ENCODE assay signal across 24 cellular contexts in the genomic region with DNA sequence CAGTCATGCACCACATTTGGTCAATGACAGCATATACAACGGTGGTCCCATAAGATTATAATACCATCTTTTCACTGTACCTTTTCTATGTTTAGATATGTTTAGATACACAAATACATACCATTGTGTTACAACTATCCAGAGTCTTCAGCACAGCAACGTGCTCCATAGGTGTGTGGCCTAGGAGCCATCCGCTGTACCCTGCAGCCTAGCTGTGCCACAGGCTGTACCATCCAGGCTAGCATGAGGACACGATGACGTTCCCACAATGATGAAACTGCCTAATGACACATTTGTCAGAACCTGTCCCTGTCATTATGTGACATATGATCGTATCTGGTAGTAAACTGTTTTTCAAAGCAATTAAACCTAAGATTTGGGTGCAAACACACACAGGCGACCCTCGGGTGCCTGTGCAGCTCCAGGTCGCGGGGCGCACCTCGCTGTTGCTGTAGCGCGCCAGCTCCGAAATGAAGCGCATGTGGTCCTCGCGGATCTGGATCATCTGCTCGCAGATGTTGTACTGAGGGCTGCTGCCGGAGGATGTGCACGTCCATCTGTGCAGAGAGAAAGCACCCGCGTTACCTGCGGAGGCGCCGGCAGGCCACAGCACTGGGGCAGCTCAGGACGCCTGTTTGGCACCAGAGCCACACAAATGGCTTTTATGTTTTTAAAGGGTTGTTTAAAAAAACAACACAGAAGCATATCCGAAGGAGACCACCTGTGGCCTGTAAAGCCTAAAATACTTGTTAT. TPM values are rescaled to one million over a fixed set of nuclear protein-coding genes. Genes with fewer than 3 reads are reported as not detected.
DNase-seq lines count a peak whose midpoint lies in the region; ATAC-seq, FAIRE-seq and TF ChIP-seq lines count a peak whose summit lies in the region.
"Had no signal": no experiment of that assay in that cellular context is flagged by ENCODE, and none has a peak within 500 bp of the region (broad histone marks: within the 10 kb centered on the region; RNA-seq: fewer than 3 reads in every experiment).

No MANE protein-coding gene starts in this region.

- H3K36me3 ChIP-seq in osteoblast (ENCODE audit: insufficient read depth, low read length) (peaks cover 47% of the 10 kb centered on the region), MG63 (peaks cover 18% of the 10 kb centered on the region)

- H3K27ac Mint-ChIP-seq in glutamatergic neuron (ENCODE audit: unreplicated experiment): peak overlapping the region; percentile 43
- H3K27ac Mint-ChIP-seq in activated naive CD4-positive, alpha-beta T cell treated with anti-CD3 and anti-CD28 coated beads, Interleukin-2, amount 10 ng/mL, durations not matched to agents 7 days and 5 days: no peak overlapping the region
- H3K27ac Mint-ChIP-seq: GM23338, HFFc6 had no signal

- H3K4me3 Mint-ChIP-seq in glutamatergic neuron (ENCODE audit: unreplicated experiment): no peak overlapping the region
- H3K4me3 Mint-ChIP-seq in activated naive CD4-positive, alpha-beta T cell treated with anti-CD3 and anti-CD28 coated beads, Interleukin-2, amount 10 ng/mL, durations not matched to agents 7 days and 5 days: no peak overlapping the region
- H3K4me3 Mint-ChIP-seq: CD14-positive monocyte; CD4-positive, alpha-beta memory T cell; GM23338; HFFc6 had no signal

- CTCF ChIA-PET in A549 (lab: Yijun Ruan, JAX) (interaction anchor here (0.7 to 0.9 kb wide), 2 partner anchors 16 to 1936 kb away, joined by 3 read pairs; no protein-coding TSS in a partner anchor), RWPE1 (lab: Yijun Ruan, JAX) (interaction anchor here (0.7 kb wide), 1 partner anchor 28 kb away, joined by 3 read pairs; no protein-coding TSS in a partner anchor)
- CTCF ChIA-PET in activated naive CD4-positive, alpha-beta T cell treated with anti-CD3 and anti-CD28 coated beads, Interleukin-2, amount 10 ng/mL, durations not matched to agents 7 days and 5 days (lab: Charles Lee): no interaction called here

- no peak overlapping the region for H3K4me2 ChIP-seq in A549
- no peak overlapping the region for H3K4me2 ChIP-seq in osteoblast (ENCODE audit: insufficient read depth, low read length)
- H3K4me2 ChIP-seq: BLaER1 treated with 17β-estradiol and CSF1 and Interleukin-3, amounts not matched to agents 10 nM and 100 nM; GM23338 had no signal

- POLR2A ChIA-PET in A549 (lab: Yijun Ruan, JAX): no interaction called here
- POLR2A ChIA-PET in RWPE1 (lab: Yijun Ruan, JAX; ENCODE audit: low non-redundant PET): no interaction called here

- TF ChIP-seq CTCF in A549 (IDR thresholded peaks at IDR 0.05): no peak
- TF ChIP-seq CTCF in RWPE1 (conservative IDR thresholded peaks at IDR 0.05; ENCODE audit: low read depth): no peak
- TF ChIP-seq CTCF in glutamatergic neuron (IDR thresholded peaks at IDR 0.05; ENCODE audit: partially characterized antibody, unreplicated experiment): no peak
- no peak for TF ChIP-seq CTCF in osteoblast (IDR thresholded peaks at IDR 0.05; ENCODE audit: extremely low read depth, low read depth, low read length)

- H3K27me3 ChIP-seq in osteoblast (ENCODE audit: insufficient read depth, low read length) (no peaks in the 10 kb centered on the region), MG63 (no peaks in the 10 kb centered on the region)
- H3K27me3 ChIP-seq: BE2C; BLaER1 treated with 17β-estradiol and CSF1 and Interleukin-3, amounts not matched to agents 10 nM and 100 nM had no signal

- WGBS in A549 (ENCODE audit: missing lambda C conversion rate): 92% methylated on average over 28 of the region's 28 CpGs

- no peaks in the 10 kb centered on the region for H3K36me3 Mint-ChIP-seq in glutamatergic neuron (ENCODE audit: unreplicated experiment)
- peaks cover 3% of the 10 kb centered on the region for H3K36me3 Mint-ChIP-seq in activated naive CD4-positive, alpha-beta T cell treated with anti-CD3 and anti-CD28 coated beads, Interleukin-2, amount 10 ng/mL, durations not matched to agents 7 days and 5 days

- no peak for FAIRE-seq in A549 (lab: Jason Lieb, UNC)
- FAIRE-seq: A204.1, GM12891, GM18507 had no signal

- ATAC-seq in A549 (0 out of 6 replicates have a peak, but pooled peaks have one; percentile 33 to 55), GM18867 (IDR thresholded peaks at IDR 0.05; ENCODE audit: unreplicated experiment) (no peak)
- ATAC-seq: GM23338 had no signal

- H4K20me1 ChIP-seq in osteoblast (ENCODE audit: insufficient read depth, low read length): peaks cover 5% of the 10 kb centered on the region

- H3K79me2 ChIP-seq in osteoblast (ENCODE audit: insufficient read depth, low read length): peaks cover 18% of the 10 kb centered on the region

- H3K4me1 ChIP-seq in A549 (0 out of 3 replicates have a peak, but pooled peaks cover 3% of the 10 kb centered on the region), osteoblast (ENCODE audit: insufficient read depth, low read length) (peaks cover 5% of the 10 kb centered on the region)
- H3K4me1 ChIP-seq: BE2C had no signal

- H3K27ac ChIP-seq in A549 (no peak overlapping the region), RWPE1 (peak overlapping the region; percentile 30), osteoblast (ENCODE audit: low read depth, low read length) (no peak overlapping the region)
- H3K27ac ChIP-seq: 22Rv1; BLaER1 treated with 17β-estradiol and CSF1 and Interleukin-3, amounts not matched to agents 10 nM and 100 nM had no signal

- H3K4me3 ChIP-seq in A549 (no peak overlapping the region), osteoblast (ENCODE audit: insufficient read depth, low read length) (no peak overlapping the region), MG63 (no peak overlapping the region)
- H3K4me3 ChIP-seq: BLaER1 treated with 17β-estradiol and CSF1 and Interleukin-3, amounts not matched to agents 10 nM and 100 nM; GM23338; HAP-1 had no signal

- TF ChIP-seq POLR2A in A549 (IDR thresholded peaks at IDR 0.05; ENCODE audit: low read length): no peak

- no peak for TF ChIP-seq RAD21 in A549 (conservative IDR thresholded peaks at IDR 0.05 in 1 of 2, IDR thresholded peaks at IDR 0.05 in 1 of 2)

- no peaks in the 10 kb centered on the region for H3K4me1 Mint-ChIP-seq in glutamatergic neuron (ENCODE audit: low read depth, unreplicated experiment)
- peaks cover 9% of the 10 kb centered on the region for H3K4me1 Mint-ChIP-seq in activated naive CD4-positive, alpha-beta T cell treated with anti-CD3 and anti-CD28 coated beads, Interleukin-2, amount 10 ng/mL, durations not matched to agents 7 days and 5 days
- H3K4me1 Mint-ChIP-seq: CD4-positive, alpha-beta memory T cell; GM23338 had no signal

- TF ChIP-seq EP300 in A549 (IDR thresholded peaks at IDR 0.05): no peak

- DNase-seq in A549 (ENCODE audit: low read depth in 1 of 2, low spot score in 1 of 2): no peak
- no peak for DNase-seq in RWPE1 (ENCODE audit: low spot score)
- DNase-seq in glutamatergic neuron: no peak
- DNase-seq in osteoblast (ENCODE audit: insufficient read length, low spot score, missing footprints): peak; percentile 55
- no peak for DNase-seq in activated naive CD4-positive, alpha-beta T cell treated with anti-CD3 and anti-CD28 coated beads, Interleukin-2, amount 10 ng/mL, durations not matched to agents 7 days and 5 days
- no peak for DNase-seq in NCI-H69 (lab: John Stamatoyannopoulos, UW)
- DNase-seq in MG63: no peak
- DNase-seq: ACHN; AML-193; Calu3; CD4-positive, alpha-beta memory T cell; DMS79 treated with DMSO at 0.1 percent for 48 hours; GF-D8; HFFc6 had no signal

- H3K9me3 ChIP-seq in A549 (no peaks in the 10 kb centered on the region), osteoblast (ENCODE audit: low read depth, low read length) (no peaks in the 10 kb centered on the region), MG63 (no peaks in the 10 kb centered on the region)
- H3K9me3 ChIP-seq: BE2C; BLaER1 treated with 17β-estradiol and CSF1 and Interleukin-3, amounts not matched to agents 10 nM and 100 nM; HAP-1 had no signal

- H3K9me3 Mint-ChIP-seq in glutamatergic neuron (ENCODE audit: unreplicated experiment): no peaks in the 10 kb centered on the region
- H3K9me3 Mint-ChIP-seq in activated naive CD4-positive, alpha-beta T cell treated with anti-CD3 and anti-CD28 coated beads, Interleukin-2, amount 10 ng/mL, durations not matched to agents 7 days and 5 days: no peaks in the 10 kb centered on the region
- H3K9me3 Mint-ChIP-seq: CD4-positive, alpha-beta memory T cell; GM23338; HFFc6 had no signal

- H3K27me3 Mint-ChIP-seq in glutamatergic neuron (ENCODE audit: unreplicated experiment): peaks cover 4% of the 10 kb centered on the region
- H3K27me3 Mint-ChIP-seq in activated naive CD4-positive, alpha-beta T cell treated with anti-CD3 and anti-CD28 coated beads, Interleukin-2, amount 10 ng/mL, durations not matched to agents 7 days and 5 days: no peaks in the 10 kb centered on the region
- H3K27me3 Mint-ChIP-seq: CD4-positive, alpha-beta memory T cell had no signal

- no peak overlapping the region for H2AFZ ChIP-seq in osteoblast (ENCODE audit: low read length)
- H2AFZ ChIP-seq: GM23338 had no signal

TF ChIP-seq in A549, 52 proteins besides CTCF, POLR2A, EP300 and RAD21 (continues in another document):
- TF ChIP-seq EHMT2 (IDR thresholded peaks at IDR 0.05; ENCODE audit: low read depth) (no peak), TP53 (CRISPR knock-in tag; IDR thresholded peaks at IDR 0.05) (no peak), HEYL (CRISPR knock-in tag; IDR thresholded peaks at IDR 0.05) (no peak), FOXS1 (CRISPR knock-in tag; IDR thresholded peaks at IDR 0.05) (no peak), EHF (CRISPR knock-in tag; IDR thresholded peaks at IDR 0.05) (no peak), POLR2AphosphoS2 (conservative IDR thresholded peaks at IDR 0.05; ENCODE audit: low read length) (no peak)
- TF ChIP-seq, protein P1, sequence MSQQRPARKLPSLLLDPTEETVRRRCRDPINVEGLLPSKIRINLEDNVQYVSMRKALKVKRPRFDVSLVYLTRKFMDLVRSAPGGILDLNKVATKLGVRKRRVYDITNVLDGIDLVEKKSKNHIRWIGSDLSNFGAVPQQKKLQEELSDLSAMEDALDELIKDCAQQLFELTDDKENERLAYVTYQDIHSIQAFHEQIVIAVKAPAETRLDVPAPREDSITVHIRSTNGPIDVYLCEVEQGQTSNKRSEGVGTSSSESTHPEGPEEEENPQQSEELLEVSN (IDR thresholded peaks at IDR 0.05; ENCODE audit: borderline replicate concordance, low read depth): no peak

RNA-seq across cellular contexts. Expression of a gene that starts 48.2 kb away (rescaled TPM):
- 68.2 and 83.3 TPM in 2 replicates for polyA plus RNA-seq in A549 (2011; rRNA removed)
- 60.4 TPM in 2 replicates for polyA plus RNA-seq in A549 (2012; cell fraction: cytosol; rRNA removed)
- 124 and 168 TPM in 2 replicates for polyA plus RNA-seq in A549 (2012; cell fraction: nucleus; rRNA removed)
- 69.4 to 71.2 TPM (median 70.8 TPM) in 3 replicates for polyA plus RNA-seq in A549 (2017; fragmentation: RNase III; extraction: RNeasy Plus Mini Kit Qiagen cat#74134 plus additional on column Dnase treatment)
- polyA minus RNA-seq in A549 (2011; rRNA and poly(A)+ RNA removed): 112 and 132 TPM in 2 replicates
- 143 TPM for total RNA-seq in glutamatergic neuron (ENCODE audit: unreplicated experiment)
- total RNA-seq in osteoblast: 104 and 107 TPM in 2 replicates
- total RNA-seq in MG63 (2014; rRNA removed; shearing (Covaris generic); ENCODE audit: low replicate concordance): 52.7 and 71.9 TPM in 2 replicates
